Comparison of ENCODE assay signal across 8 cellular contexts in the genomic region with DNA sequence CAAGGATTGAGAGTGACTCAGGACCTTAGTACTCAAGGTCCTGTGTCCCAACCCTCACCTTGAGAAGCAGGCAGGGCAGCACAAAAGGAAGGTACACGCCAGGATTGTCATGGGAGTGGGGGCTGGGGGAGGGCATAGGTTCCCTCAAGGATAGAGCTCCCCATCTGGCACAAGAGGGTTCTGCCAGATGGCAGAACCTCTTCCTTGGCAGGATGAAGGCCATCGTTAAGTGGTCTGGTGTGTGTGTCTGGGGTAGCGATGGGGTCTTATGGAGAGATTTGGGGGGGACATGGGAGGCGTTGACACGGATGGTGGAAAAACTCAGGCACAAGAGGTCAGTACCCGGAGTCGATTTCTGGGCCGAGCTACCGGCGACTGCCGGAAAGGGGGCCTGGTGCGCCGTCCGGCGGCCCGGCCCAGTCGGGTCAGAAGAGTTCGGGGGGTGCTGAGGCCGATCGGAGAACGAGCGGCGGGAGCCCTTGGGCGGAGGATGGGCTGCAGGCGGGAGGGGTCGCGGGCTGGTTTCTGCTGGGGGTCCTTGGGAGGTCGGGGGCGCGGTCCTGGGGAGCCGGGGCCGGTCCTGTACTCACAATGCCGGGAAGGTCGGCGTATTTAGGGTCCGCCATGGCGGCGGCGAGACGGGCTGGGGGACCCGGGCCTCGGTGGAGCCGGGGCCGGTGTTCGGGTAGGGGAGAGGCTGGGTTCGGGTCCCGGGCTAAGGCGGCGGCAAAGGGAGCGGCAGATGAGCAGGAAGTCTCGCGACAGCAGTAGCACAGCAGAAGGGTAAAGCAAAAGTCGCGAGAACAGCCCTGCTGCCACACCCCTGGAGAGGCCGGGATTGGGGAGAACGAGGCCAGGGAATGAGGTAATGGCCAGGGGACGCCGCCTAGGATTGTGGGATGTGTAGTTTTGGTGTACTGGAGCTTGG. TPM values are rescaled to one million over a fixed set of nuclear protein-coding genes. Genes with fewer than 3 reads are reported as not detected.
DNase-seq lines count a peak whose midpoint lies in the region; TF ChIP-seq lines count a peak whose summit lies in the region.

A gene (minus strand): TSS at position 755 of the 928 bp plus-strand sequence. CDS start 129 bp downstream, at position 626.

- no peak within 1 kb of the TSS for H4K5ac ChIP-seq in H9 (ENCODE audit: insufficient read length, low read depth, low read length)

- no peak for TF ChIP-seq RAD21 in neural cell (conservative IDR thresholded peaks at IDR 0.05)

- H2BK15ac ChIP-seq in H9 (ENCODE audit: low read depth, low read length): no peak within 1 kb of the TSS

- no peaks in the 10 kb centered on the region for H3K9me2 ChIP-seq in neural cell (ENCODE audit: insufficient read depth, low read length)

- H3K9ac ChIP-seq in H9 (ENCODE audit: extremely low read depth, insufficient read length, low read length) (peak within 1 kb of the TSS; percentile 84), neural cell (ENCODE audit: low read length) (peak within 1 kb of the TSS; percentile 98)

- no peaks in the 10 kb centered on the region for H3F3A ChIP-seq in neural cell (ENCODE audit: insufficient read depth, low read length, poor library complexity, severe bottlenecking)

- no CpG with 5 or more reads among the region's 58 CpGs for WGBS in H9 (ENCODE audit: extremely low coverage, insufficient read length, low lambda C conversion rate)
- WGBS in stomach, 5 donors: 0 to 1% (median 1%) methylated on average over 31 to 58 of the region's 58 CpGs

- in situ Hi-C loops in G401 (cut with HindIII; ENCODE audit: low sequenced_read_pairs): no loop called here

- no peak within 1 kb of the TSS for H2BK120ac ChIP-seq in H9 (ENCODE audit: low read depth, low read length, poor library complexity, severe bottlenecking)

- H3K79me2 ChIP-seq in H9 (ENCODE audit: insufficient read depth, low read length) (no peaks in the 10 kb centered on the region; the same call in 1 of the 2 replicates), neural cell (replicated peaks; ENCODE audit: insufficient read depth, low read length) (peaks cover 55% of the 10 kb centered on the region)

- no peak within 1 kb of the TSS for H3T11ph ChIP-seq in H9 (ENCODE audit: low read length)

- H3K36me3 ChIP-seq in MG63 (peaks cover 24% of the 10 kb centered on the region), neural cell (ENCODE audit: insufficient read depth, low read length) (no peaks in the 10 kb centered on the region), stomach (peaks cover 3 to 13% (median 11%) of the 10 kb centered on the region in 4 donors)

- peak within 1 kb of the TSS; percentile 25 to 99 (median 57); a peak in 6 of 7 replicates for H3K27ac Mint-ChIP-seq in H9

- peak; percentile 99 for DNase-seq in G401 (ENCODE audit: low spot score)
- peak; percentile 99 for DNase-seq in H9
- DNase-seq in MG63: peak; percentile 98
- DNase-seq in SHP77 treated with DMSO at 0.1 percent for 48 hours (lab: John Stamatoyannopoulos, UW): peak; percentile 94
- peak; percentile 96 for DNase-seq in activated effector memory CD4-positive, alpha-beta T cell treated with anti-CD3 and anti-CD28 coated beads, Interleukin-2, amount 50 U/mL, for 16 hours
- DNase-seq in fibroblast of the conjunctiva (ENCODE audit: low read depth): peak; percentile 95
- peak; percentile 96 for DNase-seq in stomach

- H3K27ac ChIP-seq in H9 (ENCODE audit: insufficient read length, low read depth, low read length) (no peak within 1 kb of the TSS), neural cell (ENCODE audit: low read length) (peak within 1 kb of the TSS; percentile 82), stomach (peak within 1 kb of the TSS; percentile 93 to 98 (median 96))

- H3K4me1 ChIP-seq in H9 (ENCODE audit: insufficient read depth, low read length): peaks cover 11% of the 10 kb centered on the region
- H3K4me1 ChIP-seq in stomach: peaks cover 14 to 50% (median 35%) of the 10 kb centered on the region in 4 donors

- no peaks in the 10 kb centered on the region; the same call in 1 of the 2 replicates for H3K27me3 ChIP-seq in H9 (ENCODE audit: insufficient read depth, low read length)
- H3K27me3 ChIP-seq in MG63: no peaks in the 10 kb centered on the region
- H3K27me3 ChIP-seq in neural cell (ENCODE audit: insufficient read depth, low read depth, low read length): no peaks in the 10 kb centered on the region
- H3K27me3 ChIP-seq in stomach: peaks cover 0 to 32% (median 25%) of the 10 kb centered on the region in 3 donors

- H3K4me2 ChIP-seq in H9 (ENCODE audit: insufficient read depth, insufficient read length, low read length): peak within 1 kb of the TSS; percentile 73
- H3K4me2 ChIP-seq in neural cell (ENCODE audit: low read length): peak within 1 kb of the TSS; percentile 85

- no peaks in the 10 kb centered on the region for H3K9me3 Mint-ChIP-seq in H9

- H4K20me1 ChIP-seq in H9 (ENCODE audit: control insufficient read depth, insufficient read depth, insufficient read length) (no peaks in the 10 kb centered on the region), neural cell (ENCODE audit: insufficient read depth) (no peaks in the 10 kb centered on the region)

- H3K4me3 ChIP-seq in MG63: peak within 1 kb of the TSS; percentile 91
- peak within 1 kb of the TSS; percentile 84 for H3K4me3 ChIP-seq in neural cell (ENCODE audit: low read length)
- peak within 1 kb of the TSS; percentile 86 to 100 (median 96) for H3K4me3 ChIP-seq in stomach

- no peak within 1 kb of the TSS for H2BK20ac ChIP-seq in H9 (ENCODE audit: low read depth, low read length, poor library complexity, severe bottlenecking)

- peaks cover 34 to 42% of the 10 kb centered on the region in 2 experiments for H3K4me1 Mint-ChIP-seq in H9

- no peak within 1 kb of the TSS for H3K18ac ChIP-seq in H9 (ENCODE audit: insufficient read length, low read depth, low read length)

- no peak within 1 kb of the TSS for H2AFZ ChIP-seq in H9 (ENCODE audit: low read length)
- H2AFZ ChIP-seq in neural cell (ENCODE audit: low read depth, low read length): peak within 1 kb of the TSS; percentile 83

- no peak within 1 kb of the TSS for H2BK5ac ChIP-seq in H9 (ENCODE audit: insufficient read length, low read length)

- intact Hi-C loops in stomach (cut with DNase I; ENCODE audit: low total_unique reads): no loop called here

- TF ChIP-seq EP300 in neural cell (conservative IDR thresholded peaks at IDR 0.05; ENCODE audit: poor library complexity, severe bottlenecking): peak; percentile 22
- TF ChIP-seq EP300 in stomach (IDR thresholded peaks at IDR 0.05): no peak

- peaks cover 22% of the 10 kb centered on the region for H3K27me3 Mint-ChIP-seq in H9 (ENCODE audit: low read depth)

- H3K23me2 ChIP-seq in H9 (ENCODE audit: insufficient read length, low read depth, low read length, poor library complexity, severe bottlenecking): peaks cover 16% of the 10 kb centered on the region

- H2BK12ac ChIP-seq in H9 (ENCODE audit: insufficient read length, low read depth, low read length): no peak within 1 kb of the TSS

- no peak within 1 kb of the TSS for H4K91ac ChIP-seq in H9 (ENCODE audit: insufficient read length, low read depth, low read length)

- no peak within 1 kb of the TSS for H3K56ac ChIP-seq in H9 (ENCODE audit: insufficient read length, low read depth, low read length)

- peaks cover 14% of the 10 kb centered on the region for H3K79me1 ChIP-seq in H9 (ENCODE audit: insufficient read depth, low read depth, low read length, poor library complexity, severe bottlenecking)

- peak within 1 kb of the TSS; percentile 98 to 99 for H3K4me3 Mint-ChIP-seq in H9

- H2AK5ac ChIP-seq in H9 (ENCODE audit: insufficient read length, low read length): no peak within 1 kb of the TSS

- peaks cover 0 to 16% (median 9%) of the 10 kb centered on the region in 3 experiments; a peak in 5 of 7 replicates for H3K36me3 Mint-ChIP-seq in H9 (ENCODE audit: insufficient read depth in 1 of 3, low read depth in 3 of 3)

- no peaks in the 10 kb centered on the region for H3K9me3 ChIP-seq in H9 (ENCODE audit: control insufficient read depth, low read depth, low read length)
- H3K9me3 ChIP-seq in MG63: no peaks in the 10 kb centered on the region
- no peaks in the 10 kb centered on the region for H3K9me3 ChIP-seq in neural cell (ENCODE audit: low read length)
- no peaks in the 10 kb centered on the region for H3K9me3 ChIP-seq in stomach

- TF ChIP-seq POLR2A in stomach (IDR thresholded peaks at IDR 0.05): peak in 1 of 4 donors; percentile 37

- no peak within 1 kb of the TSS for H3K23ac ChIP-seq in H9 (ENCODE audit: insufficient read length, low read depth, low read length)

- TF ChIP-seq CTCF in H9 (conservative IDR thresholded peaks at IDR 0.05): no peak; the same call in 2 of the 3 replicates
- TF ChIP-seq CTCF in neural cell (IDR thresholded peaks at IDR 0.05; ENCODE audit: poor library complexity, severe bottlenecking): peak; percentile 55
- TF ChIP-seq CTCF in stomach (IDR thresholded peaks at IDR 0.05): peak in 1 of 7 experiments; percentile 18

- no peak within 1 kb of the TSS for H4K8ac ChIP-seq in H9 (replicated peaks; ENCODE audit: insufficient read length, low read depth, low read length)

- peak within 1 kb of the TSS; percentile 89 for H3K14ac ChIP-seq in H9 (ENCODE audit: insufficient read depth, low read length)

- no peak within 1 kb of the TSS for H3K4ac ChIP-seq in H9 (ENCODE audit: low read depth, low read length)

TF ChIP-seq in neural cell, 6 proteins besides CTCF, POLR2A, EP300 and RAD21 (continues in another document):
- TF ChIP-seq MXI1 (conservative IDR thresholded peaks at IDR 0.05; ENCODE audit: poor library complexity, severe bottlenecking): peak; percentile 32
- TF ChIP-seq POLR2AphosphoS5 (IDR thresholded peaks at IDR 0.05): peak; percentile 98

RNA-seq across cellular contexts. Expression of the gene that starts here (rescaled TPM):
- total RNA-seq in G401 (2014; rRNA removed; shearing (Covaris generic)): 158 and 162 TPM in 2 replicates
- total RNA-seq in H9 (2021) (96.6 and 97.7 TPM in 2 replicates), stomach (100 to 1,000 TPM in 3 of 5 donors, 10 to 100 TPM in 2; 28.6 to 177 (median 102) TPM)
- 158 and 249 TPM in 2 replicates for total RNA-seq in MG63 (2014; rRNA removed; shearing (Covaris generic); ENCODE audit: low replicate concordance)
- polyA plus RNA-seq in neural cell (351 and 369 TPM in 2 replicates), stomach (100 to 1,000 TPM in 2 of 3 donors, 10 to 100 TPM in 1; 90.0 to 168 (median 110) TPM)
- 131 and 162 TPM in 2 replicates for polyA minus RNA-seq in neural cell
